16 cellular contexts compared by ENCODE assay signal in genomic region chr9:124041817-124042116, GRCh38.
DNase-seq lines count a peak whose midpoint lies in the region; ATAC-seq and TF ChIP-seq lines count a peak whose summit lies in the region.
"Had no signal": no experiment of that assay in that cellular context is flagged by ENCODE, and none has a peak within 500 bp of the region (broad histone marks: within the 10 kb centered on the region; RNA-seq: fewer than 3 reads in every experiment).

No MANE protein-coding gene starts in this region.

- peaks cover 76% of the 10 kb centered on the region for H3K27me3 Mint-ChIP-seq in stimulated activated naive CD8-positive, alpha-beta T cell treated with anti-CD3 and anti-CD28 coated beads, Interleukin-15, Interleukin-2, amounts not matched to agents 100 ng/mL and 50 ng/mL, for 24 hours
- H3K27me3 Mint-ChIP-seq in stimulated activated naive CD8-positive, alpha-beta T cell treated with anti-CD3 and anti-CD28 coated beads, Interleukin-15, amount 100 ng/mL, for 72 hours, result peaks cover 96% of the 10 kb centered on the region
- H3K27me3 Mint-ChIP-seq in memory B cell, result peaks cover 19% of the 10 kb centered on the region

- POLR2A ChIA-PET in RWPE1 (lab: Yijun Ruan, JAX; ENCODE audit: low non-redundant PET), result no interaction called here

- H3K27ac Mint-ChIP-seq in stimulated activated naive CD8-positive, alpha-beta T cell treated with anti-CD3 and anti-CD28 coated beads, Interleukin-15, Interleukin-2, amounts not matched to agents 100 ng/mL and 50 ng/mL, for 24 hours, result no peak overlapping the region
- no peak overlapping the region for H3K27ac Mint-ChIP-seq in stimulated activated naive CD8-positive, alpha-beta T cell treated with anti-CD3 and anti-CD28 coated beads, Interleukin-15, amount 100 ng/mL, for 72 hours
- peak overlapping the region; percentile 5 for H3K27ac Mint-ChIP-seq in memory B cell
- H3K27ac Mint-ChIP-seq: activated CD8-positive, alpha-beta T cell treated with anti-CD3 and anti-CD28 coated beads for 36 hours; activated T-cell treated with anti-CD3 and anti-CD28 coated beads, Interleukin-2, amount 50 U/mL, for 24 hours had no signal

- CTCF ChIA-PET in RWPE1 (lab: Yijun Ruan, JAX), result interaction anchor here (0.6 to 1.8 kb wide), 11 partner anchors 9 to 1343 kb away, joined by 3 to 10 read pairs (median 4); no protein-coding TSS in a partner anchor

- no peak for DNase-seq in stimulated activated naive CD8-positive, alpha-beta T cell treated with anti-CD3 and anti-CD28 coated beads, Interleukin-15, amount 100 ng/mL, for 72 hours
- DNase-seq in RWPE1 (ENCODE audit: low spot score), result no peak
- DNase-seq in memory B cell (ENCODE audit: low spot score in 2 of 2), result no peak
- no peak for DNase-seq in NCI-H345 (lab: John Stamatoyannopoulos, UW)
- DNase-seq in GM13977 (ENCODE audit: low spot score), result no peak
- DNase-seq: activated CD8-positive, alpha-beta T cell treated with anti-CD3 and anti-CD28 coated beads for 36 hours; Right ventricle myocardium superior; stimulated activated CD4-positive, alpha-beta T cell treated with anti-CD3 and anti-CD28 coated beads, Interleukin-2, amount 100 ng/mL, for 24 hours; T-helper 1 cell had no signal

- no peaks in the 10 kb centered on the region for H3K9me3 Mint-ChIP-seq in stimulated activated naive CD8-positive, alpha-beta T cell treated with anti-CD3 and anti-CD28 coated beads, Interleukin-15, Interleukin-2, amounts not matched to agents 100 ng/mL and 50 ng/mL, for 24 hours
- no peaks in the 10 kb centered on the region for H3K9me3 Mint-ChIP-seq in stimulated activated naive CD8-positive, alpha-beta T cell treated with anti-CD3 and anti-CD28 coated beads, Interleukin-15, amount 100 ng/mL, for 72 hours
- peaks cover 1% of the 10 kb centered on the region for H3K9me3 Mint-ChIP-seq in memory B cell
- H3K9me3 Mint-ChIP-seq: activated CD8-positive, alpha-beta T cell treated with anti-CD3 and anti-CD28 coated beads for 36 hours; activated T-cell treated with anti-CD3 and anti-CD28 coated beads, Interleukin-2, amount 50 U/mL, for 24 hours had no signal

- TF ChIP-seq CTCF in RWPE1 (conservative IDR thresholded peaks at IDR 0.05; ENCODE audit: low read depth) (no peak), GM13977 (IDR thresholded peaks at IDR 0.05; ENCODE audit: extremely low read depth, insufficient read depth, missing control alignments) (no peak)

- in situ Hi-C loops in GM13977 (cut with MboI; ENCODE audit: low pct_unique_long_range_greater_than_20kb, low sequenced_read_pairs, unreplicated experiment), result no loop called here

- H3K4me3 Mint-ChIP-seq in stimulated activated naive CD8-positive, alpha-beta T cell treated with anti-CD3 and anti-CD28 coated beads, Interleukin-15, Interleukin-2, amounts not matched to agents 100 ng/mL and 50 ng/mL, for 24 hours, result peak overlapping the region; percentile 19
- no peak overlapping the region for H3K4me3 Mint-ChIP-seq in stimulated activated naive CD8-positive, alpha-beta T cell treated with anti-CD3 and anti-CD28 coated beads, Interleukin-15, amount 100 ng/mL, for 72 hours
- H3K4me3 Mint-ChIP-seq in memory B cell, result peak overlapping the region; percentile 65
- H3K4me3 Mint-ChIP-seq: activated T-cell treated with anti-CD3 and anti-CD28 coated beads, Interleukin-2, amount 50 U/mL, for 24 hours had no signal

- peak overlapping the region; percentile 61 for H3K27ac ChIP-seq in RWPE1
- H3K27ac ChIP-seq: gastroesophageal sphincter, parathyroid adenoma, vagina had no signal

- peaks cover 18% of the 10 kb centered on the region for H3K4me1 Mint-ChIP-seq in stimulated activated naive CD8-positive, alpha-beta T cell treated with anti-CD3 and anti-CD28 coated beads, Interleukin-15, Interleukin-2, amounts not matched to agents 100 ng/mL and 50 ng/mL, for 24 hours (ENCODE audit: low read depth)
- H3K4me1 Mint-ChIP-seq in stimulated activated naive CD8-positive, alpha-beta T cell treated with anti-CD3 and anti-CD28 coated beads, Interleukin-15, amount 100 ng/mL, for 72 hours, result peaks cover 22% of the 10 kb centered on the region
- peaks cover 9% of the 10 kb centered on the region for H3K4me1 Mint-ChIP-seq in memory B cell

- H3K36me3 Mint-ChIP-seq in stimulated activated naive CD8-positive, alpha-beta T cell treated with anti-CD3 and anti-CD28 coated beads, Interleukin-15, Interleukin-2, amounts not matched to agents 100 ng/mL and 50 ng/mL, for 24 hours (ENCODE audit: low read depth), result no peaks in the 10 kb centered on the region
- no peaks in the 10 kb centered on the region for H3K36me3 Mint-ChIP-seq in memory B cell

- no peak for ATAC-seq in stimulated activated naive CD8-positive, alpha-beta T cell treated with anti-CD3 and anti-CD28 coated beads, Interleukin-15, amount 100 ng/mL, for 72 hours
- ATAC-seq in memory B cell (ENCODE audit: low read depth), result no peak
- no peak for ATAC-seq in HG02763 (IDR thresholded peaks at IDR 0.05; ENCODE audit: unreplicated experiment)
- ATAC-seq in GM19452 (IDR thresholded peaks at IDR 0.05; ENCODE audit: unreplicated experiment), result no peak
- ATAC-seq: gastroesophageal sphincter had no signal

Comparison
In these comparisons a context has a peak if more than half of its experiments do, and no peak if none do; other contexts are left out.
1. H3K4me3 Mint-ChIP-seq: peak in stimulated activated naive CD8-positive, alpha-beta T cell treated with anti-CD3 and anti-CD28 coated beads, Interleukin-15, Interleukin-2, amounts not matched to agents 100 ng/mL and 50 ng/mL, for 24 hours (single experiment) and memory B cell (single experiment); none in stimulated activated naive CD8-positive, alpha-beta T cell treated with anti-CD3 and anti-CD28 coated beads, Interleukin-15, amount 100 ng/mL, for 72 hours (0 of 2).